Comparison of ENCODE assay signal across 9 cellular contexts in the genomic region with DNA sequence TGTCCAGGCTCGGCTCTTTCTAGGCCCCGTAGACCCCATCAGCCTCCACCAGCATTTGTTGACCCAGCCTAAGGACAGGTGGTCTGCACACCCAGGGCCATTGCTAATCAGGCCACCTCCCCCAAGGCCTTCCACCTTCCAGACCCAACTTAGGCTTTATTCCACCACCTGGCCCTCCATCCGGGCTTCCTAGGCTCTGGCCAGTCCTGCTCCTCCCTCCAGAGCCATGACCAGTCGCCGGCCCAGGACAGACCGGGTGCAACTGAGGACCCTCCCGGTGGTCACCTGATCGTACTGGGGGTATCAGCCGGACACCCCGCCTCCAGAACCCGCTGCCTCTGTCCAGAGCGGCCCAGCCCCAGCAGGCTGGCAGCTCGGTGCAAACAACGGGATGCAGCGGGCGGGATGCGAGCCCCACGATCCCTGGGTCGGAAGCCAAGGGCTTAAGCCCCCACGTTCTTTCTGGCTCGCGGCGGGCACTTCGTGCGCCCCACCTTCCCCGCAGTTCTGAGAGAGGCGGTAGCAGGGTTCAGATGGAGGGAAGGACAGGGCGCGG. TPM values are rescaled to one million over a fixed set of nuclear protein-coding genes. Genes with fewer than 3 reads are reported as not detected.
DNase-seq lines count a peak whose midpoint lies in the region; ATAC-seq and TF ChIP-seq lines count a peak whose summit lies in the region.
"Had no signal": no experiment of that assay in that cellular context is flagged by ENCODE, and none has a peak within 500 bp of the region (broad histone marks: within the 10 kb centered on the region; RNA-seq: fewer than 3 reads in every experiment).

No MANE protein-coding gene starts in this region.

- H3K27me3 Mint-ChIP-seq in activated T-cell treated with anti-CD3 and anti-CD28 coated beads, Interleukin-2, amount 50 U/mL, for 4 hours (ENCODE audit: low read depth), result peaks cover 15% of the 10 kb centered on the region
- H3K27me3 Mint-ChIP-seq in naive thymus-derived CD8-positive, alpha-beta T cell, result peaks cover 0 to 6% (median 0%) of the 10 kb centered on the region in 5 donors
- H3K27me3 Mint-ChIP-seq in CD14-positive monocyte (ENCODE audit: low read depth in 3 of 3), result peaks cover 27 to 57% (median 43%) of the 10 kb centered on the region in 3 donors

- ATAC-seq in activated T-cell treated with anti-CD3 and anti-CD28 coated beads, Interleukin-2, amount 50 U/mL, for 4 hours, result no peak
- ATAC-seq in naive thymus-derived CD8-positive, alpha-beta T cell, result no peak
- ATAC-seq in upper lobe of left lung (ENCODE audit: low FRiP score in 2 of 2) (peak in 1 of 2 donors; percentile 2), HG02870 (IDR thresholded peaks at IDR 0.05; ENCODE audit: unreplicated experiment) (no peak)

- no peak for TF ChIP-seq EP300 in upper lobe of left lung (IDR thresholded peaks at IDR 0.05)

- H3K9me3 Mint-ChIP-seq in activated T-cell treated with anti-CD3 and anti-CD28 coated beads, Interleukin-2, amount 50 U/mL, for 4 hours, result peaks cover 6% of the 10 kb centered on the region
- H3K9me3 Mint-ChIP-seq in naive thymus-derived CD8-positive, alpha-beta T cell, result peaks cover 0 to 9% (median 0%) of the 10 kb centered on the region in 9 donors
- peaks cover 0 to 9% (median 2%) of the 10 kb centered on the region in 7 donors for H3K9me3 Mint-ChIP-seq in CD14-positive monocyte

- H3K36me3 Mint-ChIP-seq in activated T-cell treated with anti-CD3 and anti-CD28 coated beads, Interleukin-2, amount 50 U/mL, for 4 hours (ENCODE audit: insufficient read depth), result no peaks in the 10 kb centered on the region
- H3K36me3 Mint-ChIP-seq in naive thymus-derived CD8-positive, alpha-beta T cell, result no peaks in the 10 kb centered on the region
- H3K36me3 Mint-ChIP-seq in CD14-positive monocyte, result peaks cover 3 to 5% of the 10 kb centered on the region in 2 donors

- H3K4me1 Mint-ChIP-seq in activated T-cell treated with anti-CD3 and anti-CD28 coated beads, Interleukin-2, amount 50 U/mL, for 4 hours (ENCODE audit: low read depth), result peaks cover 6% of the 10 kb centered on the region
- H3K4me1 Mint-ChIP-seq in naive thymus-derived CD8-positive, alpha-beta T cell, result peaks cover 3 to 10% (median 8%) of the 10 kb centered on the region in 4 donors
- H3K4me1 Mint-ChIP-seq in CD14-positive monocyte, result peaks cover 9% of the 10 kb centered on the region

- no peaks in the 10 kb centered on the region for H3K9me3 ChIP-seq in ectodermal cell (ENCODE audit: control insufficient read depth, low read length)
- no peaks in the 10 kb centered on the region for H3K9me3 ChIP-seq in upper lobe of left lung

- H3K27ac ChIP-seq in ectodermal cell (ENCODE audit: insufficient read depth, low read depth, low read length, poor library complexity, severe bottlenecking) (no peak overlapping the region), upper lobe of left lung (peak overlapping the region in 3 of 4 donors; percentile 60 to 71 (median 61))

- POLR2A ChIA-PET in naive thymus-derived CD8-positive, alpha-beta T cell (lab: Charles Lee), result no interaction called here

- H3K4me3 Mint-ChIP-seq in activated T-cell treated with anti-CD3 and anti-CD28 coated beads, Interleukin-2, amount 50 U/mL, for 4 hours, result peak overlapping the region; percentile 62
- peak overlapping the region; percentile 7 to 82 (median 52) for H3K4me3 Mint-ChIP-seq in naive thymus-derived CD8-positive, alpha-beta T cell
- H3K4me3 Mint-ChIP-seq in CD14-positive monocyte, result peak overlapping the region in 1 of 2 donors; percentile 62

- H3K4me3 ChIP-seq in ectodermal cell (ENCODE audit: insufficient read depth, low read depth, low read length) (peak overlapping the region; percentile 54), upper lobe of left lung (peak overlapping the region; percentile 31 to 68 (median 58))

- WGBS in ectodermal cell, 2 experiments, result 51 to 60% methylated on average over 29 of the region's 29 CpGs
- WGBS in upper lobe of left lung, 2 donors, result 43 to 54% methylated on average over 12 to 18 of the region's 29 CpGs

- H3K27ac Mint-ChIP-seq in naive thymus-derived CD8-positive, alpha-beta T cell, result peak overlapping the region in 2 of 10 donors; percentile 68 to 82
- peak overlapping the region in 1 of 7 donors; percentile 50 for H3K27ac Mint-ChIP-seq in CD14-positive monocyte

- no peak for TF ChIP-seq POLR2A in upper lobe of left lung (IDR thresholded peaks at IDR 0.05)

- peaks cover 31% of the 10 kb centered on the region for H3K27me3 ChIP-seq in ectodermal cell (ENCODE audit: control insufficient read depth, insufficient read depth, low read length, poor library complexity, severe bottlenecking)
- H3K27me3 ChIP-seq in upper lobe of left lung, result peaks cover 0 to 15% (median 6%) of the 10 kb centered on the region in 4 donors

- no peak for TF ChIP-seq CTCF in upper lobe of left lung (IDR thresholded peaks at IDR 0.05)
- no peak for TF ChIP-seq CTCF in CD14-positive monocyte (IDR thresholded peaks at IDR 0.05)

- H3K36me3 ChIP-seq in ectodermal cell (ENCODE audit: control insufficient read depth, insufficient read depth, low read length) (no peaks in the 10 kb centered on the region), upper lobe of left lung (no peaks in the 10 kb centered on the region)

- intact Hi-C loops in CD14-positive monocyte (cut with micrococcal nuclease), result no loop called here

- H3K4me1 ChIP-seq in ectodermal cell (ENCODE audit: control insufficient read depth, insufficient read depth, low read length) (no peaks in the 10 kb centered on the region), upper lobe of left lung (peaks cover 0 to 17% (median 13%) of the 10 kb centered on the region in 4 donors)

- no peak for DNase-seq in activated T-cell treated with anti-CD3 and anti-CD28 coated beads, Interleukin-2, amount 50 U/mL, for 4 hours
- DNase-seq in activated T-cell treated with anti-CD3 and anti-CD28 coated beads for 4 hours, result no peak
- peak in 1 of 10 donors; percentile 59 for DNase-seq in naive thymus-derived CD8-positive, alpha-beta T cell
- no peak for DNase-seq in upper lobe of left lung
- no peak for DNase-seq in CD14-positive monocyte (ENCODE audit: low spot score)
- no peak for DNase-seq in stimulated activated CD4-positive, alpha-beta T cell treated with anti-CD3 and anti-CD28 coated beads, Interleukin-1b, Interleukin-23, amount 100 ng/mL, for 48 hours
- DNase-seq: CD4-positive, alpha-beta memory T cell had no signal

RNA-seq across cellular contexts. Expression of a gene that starts 0.5 kb away (rescaled TPM):
- under 1 TPM; 0.14 to 0.66 (median 0.37) TPM for total RNA-seq in activated T-cell treated with anti-CD3 and anti-CD28 coated beads, Interleukin-2, amount 50 U/mL, for 4 hours
- polyA plus RNA-seq in ectodermal cell (2013, experiment 1 of 4), result 8.1 TPM
- 8.0 TPM for polyA plus RNA-seq in ectodermal cell (2013, experiment 2 of 4)
- polyA plus RNA-seq in ectodermal cell (2013, experiment 3 of 4), result 6.1 TPM
- polyA plus RNA-seq in ectodermal cell (2013, experiment 4 of 4), result 7.4 TPM
- under 1 TPM; 0.13 to 0.16 TPM for total RNA-seq in naive thymus-derived CD8-positive, alpha-beta T cell
- polyA plus RNA-seq in naive thymus-derived CD8-positive, alpha-beta T cell, result under 1 TPM; 0.06 to 0.15 (median 0.15) TPM
- 1 to 10 TPM; 1.0 to 4.3 (median 2.3) TPM for total RNA-seq in upper lobe of left lung
- not detected for polyA plus RNA-seq in CD14-positive monocyte
- total RNA-seq: CD4-positive, alpha-beta memory T cell had no signal
- polyA plus RNA-seq: CD4-positive, alpha-beta memory T cell had no signal

RNA-seq across cellular contexts. Expression of a gene that starts 23.3 kb away (rescaled TPM):
- total RNA-seq in activated T-cell treated with anti-CD3 and anti-CD28 coated beads, Interleukin-2, amount 50 U/mL, for 4 hours, result 100 to 1,000 TPM; 206 to 236 (median 233) TPM
- polyA plus RNA-seq in ectodermal cell (2013, experiment 1 of 4), result 70.5 TPM
- polyA plus RNA-seq in ectodermal cell (2013, experiment 2 of 4), result 70.8 TPM
- 47.4 TPM for polyA plus RNA-seq in ectodermal cell (2013, experiment 3 of 4)
- 49.6 TPM for polyA plus RNA-seq in ectodermal cell (2013, experiment 4 of 4)
- 100 to 1,000 TPM; 154 to 167 TPM for total RNA-seq in naive thymus-derived CD8-positive, alpha-beta T cell
- 10 to 100 TPM; 51.3 to 95.7 (median 69.0) TPM for polyA plus RNA-seq in naive thymus-derived CD8-positive, alpha-beta T cell
- 10 to 100 TPM; 24.2 to 92.2 (median 54.6) TPM for total RNA-seq in upper lobe of left lung
- polyA plus RNA-seq in CD14-positive monocyte, result 10 to 100 TPM; 32.7 to 38.4 TPM
